Comparison of ENCODE assay signal across 19 cellular contexts in the genomic region with DNA sequence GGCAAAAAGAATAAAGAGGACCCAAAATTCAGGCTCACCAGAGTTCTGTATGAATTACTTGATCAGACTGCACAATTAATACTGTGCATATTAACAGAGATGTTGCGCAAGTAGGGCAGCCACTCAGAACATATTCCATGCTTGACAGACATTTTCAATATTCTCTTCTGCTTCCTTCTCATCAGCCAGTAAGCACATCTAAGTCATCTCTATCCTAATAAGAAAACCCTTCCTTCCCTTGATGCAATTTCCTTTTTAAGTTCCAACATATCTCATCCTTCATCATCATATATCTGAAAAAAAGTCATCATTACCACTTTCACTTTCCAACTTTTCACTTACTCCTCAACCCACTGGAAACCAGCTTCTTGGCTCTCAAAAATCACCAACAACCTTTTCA. TPM values are rescaled to one million over a fixed set of nuclear protein-coding genes. Genes with fewer than 3 reads are reported as not detected.
DNase-seq lines count a peak whose midpoint lies in the region; ATAC-seq, FAIRE-seq and TF ChIP-seq lines count a peak whose summit lies in the region.
"Had no signal": no experiment of that assay in that cellular context is flagged by ENCODE, and none has a peak within 500 bp of the region (broad histone marks: within the 10 kb centered on the region; RNA-seq: fewer than 3 reads in every experiment).

No MANE protein-coding gene starts in this region.

- no peaks in the 10 kb centered on the region for H3K36me3 ChIP-seq in pancreas
- no peaks in the 10 kb centered on the region for H3K36me3 ChIP-seq in aorta (ENCODE audit: control insufficient read depth in 1 of 2, insufficient read depth in 2 of 2, low read length in 1 of 2)
- H3K36me3 ChIP-seq: cardiac muscle cell, esophagus squamous epithelium, heart right ventricle, lower lobe of right lung, prostate gland, transverse colon had no signal

- DNase-seq in NOMO-1 treated with DMSO at 0.1 percent for 48 hours (lab: John Stamatoyannopoulos, UW; ENCODE audit: unreplicated experiment): peak; percentile 4
- DNase-seq in NOMO-1 (lab: John Stamatoyannopoulos, UW; ENCODE audit: unreplicated experiment in 2 of 2): no peak
- peak; percentile 42 for DNase-seq in MV-4-11 (lab: John Stamatoyannopoulos, UW)
- peak; percentile 9 to 42 for DNase-seq in cardiac fibroblast (ENCODE audit: low read depth in 2 of 2)
- DNase-seq in pancreas: no peak
- no peak for DNase-seq in superior temporal gyrus (ENCODE audit: extremely low spot score)
- DNase-seq in inferior parietal cortex (ENCODE audit: extremely low spot score): no peak
- DNase-seq in aorta: no peak
- DNase-seq: activated naive CD4-positive, alpha-beta T cell; CD4-positive, CD25-positive, alpha-beta regulatory T cell; esophagus squamous epithelium; heart right ventricle; lower lobe of right lung; NCI-H1694 treated with DMSO at 0.1 percent for 48 hours; NCI-H226; transverse colon had no signal

- 89 to 98% methylated on average over 1 of the region's 1 CpG for WGBS in pancreas, 2 donors
- 99 to 100% methylated on average over 1 of the region's 1 CpG for WGBS in aorta, 2 donors

- ATAC-seq in pancreas (no peak), aorta (ENCODE audit: low FRiP score) (no peak)
- ATAC-seq: heart right ventricle, lower lobe of right lung, Right ventricle myocardium inferior had no signal

- no peak overlapping the region for H3K27ac ChIP-seq in pancreas
- H3K27ac ChIP-seq in aorta (ENCODE audit: low read depth in 1 of 2, low read length in 2 of 2): no peak overlapping the region
- H3K27ac ChIP-seq: cardiac muscle cell, heart right ventricle, lower lobe of right lung, prostate gland, transverse colon had no signal

- H3K4me3 ChIP-seq in cardiac fibroblast (replicated peaks in 1 of 2; ENCODE audit: low read depth in 2 of 2, low read length in 2 of 2): no peak overlapping the region
- no peak overlapping the region for H3K4me3 ChIP-seq in pancreas
- no peak overlapping the region for H3K4me3 ChIP-seq in aorta (ENCODE audit: low read length in 2 of 2)
- H3K4me3 ChIP-seq: cardiac muscle cell, esophagus squamous epithelium, heart right ventricle, lower lobe of right lung, prostate gland, transverse colon had no signal

- peak; percentile 32 for FAIRE-seq in pancreas (lab: Jason Lieb, UNC)

- TF ChIP-seq CTCF in cardiac fibroblast (IDR thresholded peaks at IDR 0.05; ENCODE audit: low read depth, low read length): no peak
- TF ChIP-seq CTCF in pancreas (IDR thresholded peaks at IDR 0.05): no peak

- peaks cover 0 to 1% (median 0%) of the 10 kb centered on the region in 3 donors for H3K4me1 ChIP-seq in pancreas
- no peaks in the 10 kb centered on the region for H3K4me1 ChIP-seq in aorta (ENCODE audit: control insufficient read depth in 1 of 2, insufficient read depth in 2 of 2, low read length in 2 of 2)
- H3K4me1 ChIP-seq: prostate gland, transverse colon had no signal

- no peaks in the 10 kb centered on the region for H3K9me3 ChIP-seq in pancreas
- H3K9me3 ChIP-seq in aorta (ENCODE audit: control insufficient read depth, low read length): no peaks in the 10 kb centered on the region
- H3K9me3 ChIP-seq: esophagus squamous epithelium, heart right ventricle, lower lobe of right lung, prostate gland, transverse colon had no signal

- intact Hi-C loops in pancreas (cut with DNase I) (no loop called here), aorta (cut with DNase I) (no loop called here)

- peaks cover 0 to 3% (median 0%) of the 10 kb centered on the region in 4 donors for H3K27me3 ChIP-seq in pancreas
- no peaks in the 10 kb centered on the region for H3K27me3 ChIP-seq in aorta (ENCODE audit: control insufficient read depth in 1 of 2, insufficient read depth in 2 of 2, low read length in 1 of 2)
- H3K27me3 ChIP-seq: cardiac muscle cell, esophagus squamous epithelium, transverse colon had no signal

RNA-seq across cellular contexts. Expression of gene MBNL3, which starts 14.3 kb away (rescaled TPM):
- total RNA-seq in pancreas (10 to 100 TPM in 5 of 6 donors, 1 to 10 TPM in 1; 7.8 to 15.7 (median 12.5) TPM), aorta (10 to 100 TPM in 1 of 2 donors, 1 to 10 TPM in 1; 6.0 to 11.7 TPM)
- polyA plus RNA-seq in pancreas (1 to 10 TPM; 1.2 to 2.5 TPM), aorta (1 to 10 TPM in 1 of 2 donors, under 1 TPM in 1; 0.31 to 2.1 TPM)

Comparison
In these comparisons a context has a peak if more than half of its experiments do, and no peak if none do; other contexts are left out.
1. DNase-seq: peak in NOMO-1 treated with DMSO at 0.1 percent for 48 hours (single experiment), MV-4-11 (single experiment) and cardiac fibroblast (2 of 2); none in NOMO-1 (0 of 2), pancreas (0 of 6), superior temporal gyrus (single experiment), inferior parietal cortex (single experiment) and aorta (0 of 2).